In genomic region chr1:83508485-83509151, GRCh38 we compare ENCODE assay signal across 8 cellular contexts.
DNase-seq lines count a peak whose midpoint lies in the region; ATAC-seq and TF ChIP-seq lines count a peak whose summit lies in the region.

No MANE protein-coding gene starts in this region.

- DNase-seq in GM12865 (ENCODE audit: low read depth), result peak; percentile 91
- no peak for DNase-seq in ascending aorta (ENCODE audit: low spot score in 2 of 2)
- DNase-seq in glutamatergic neuron, result no peak
- no peak for DNase-seq in ACHN

- H3K36me3 ChIP-seq in KOPT-K1 (ENCODE audit: insufficient read depth, low read length), result no peaks in the 10 kb centered on the region
- no peaks in the 10 kb centered on the region for H3K36me3 ChIP-seq in ascending aorta
- H3K36me3 ChIP-seq in neuron (ENCODE audit: insufficient read depth, low read length), result no peaks in the 10 kb centered on the region

- H3K9me3 ChIP-seq in KOPT-K1 (ENCODE audit: insufficient read depth, low read length, poor library complexity, severe bottlenecking) (no peaks in the 10 kb centered on the region), ascending aorta (no peaks in the 10 kb centered on the region), neuron (ENCODE audit: low read length) (no peaks in the 10 kb centered on the region)

- ATAC-seq in GM21619 (IDR thresholded peaks at IDR 0.05; ENCODE audit: unreplicated experiment) (peak; percentile 98), SK-N-SH treated with all-trans-retinoic acid at 6 μM for 48 hours (no peak)

- no peaks in the 10 kb centered on the region for H3K27me3 Mint-ChIP-seq in glutamatergic neuron (ENCODE audit: unreplicated experiment)

- no peak overlapping the region for H3K27ac Mint-ChIP-seq in glutamatergic neuron (ENCODE audit: unreplicated experiment)

- H3K4me3 ChIP-seq in GM12865 (ENCODE audit: low read depth, low read length) (peak overlapping the region; percentile 21; the same call in 1 of the 2 replicates), ascending aorta (peak overlapping the region in 1 of 2 donors; percentile 1), neuron (ENCODE audit: low read length) (no peak overlapping the region)

- H3K27ac ChIP-seq in KOPT-K1 (ENCODE audit: low read depth, low read length, poor library complexity, severe bottlenecking) (peak overlapping the region; percentile 60), ascending aorta (peak overlapping the region; percentile 58 to 64)

- H3K27me3 ChIP-seq in ascending aorta (no peaks in the 10 kb centered on the region), neuron (ENCODE audit: insufficient read depth, low read length) (no peaks in the 10 kb centered on the region)

- no peak for TF ChIP-seq CTCF in GM12865 (IDR thresholded peaks at IDR 0.05; ENCODE audit: insufficient read depth, low read depth, low read length, missing control alignments)
- TF ChIP-seq CTCF in ascending aorta (IDR thresholded peaks at IDR 0.05), result no peak
- no peak for TF ChIP-seq CTCF in glutamatergic neuron (IDR thresholded peaks at IDR 0.05; ENCODE audit: partially characterized antibody, unreplicated experiment)

- H3K4me1 ChIP-seq in ascending aorta (peaks cover 0 to 13% of the 10 kb centered on the region in 2 donors), neuron (ENCODE audit: insufficient read depth, low read length) (no peaks in the 10 kb centered on the region)

- H3K4me1 Mint-ChIP-seq in glutamatergic neuron (ENCODE audit: low read depth, unreplicated experiment), result peaks cover 1% of the 10 kb centered on the region

- in situ Hi-C loops in ACHN (cut with HindIII; ENCODE audit: low pct_ligation_motif_present, low pct_unique_long_range_greater_than_20kb, low sequenced_read_pairs), result no loop called here

- no peaks in the 10 kb centered on the region for H3K9me3 Mint-ChIP-seq in glutamatergic neuron (ENCODE audit: unreplicated experiment)

- H3K4me3 Mint-ChIP-seq in glutamatergic neuron (ENCODE audit: unreplicated experiment), result no peak overlapping the region

- H2AFZ ChIP-seq in neuron (ENCODE audit: low read depth, low read length), result peak overlapping the region; percentile 26

- H3K36me3 Mint-ChIP-seq in glutamatergic neuron (ENCODE audit: unreplicated experiment), result no peaks in the 10 kb centered on the region

- intact Hi-C loops in ascending aorta (cut with DNase I), result no loop called here

TF ChIP-seq in SK-N-SH treated with all-trans-retinoic acid at 6 μM for 48 hours, 23 proteins besides CTCF, POLR2A, EP300 and RAD21:
- TF ChIP-seq BACH2 (CRISPR knock-in tag; IDR thresholded peaks at IDR 0.05; ENCODE audit: borderline replicate concordance) (no peak), PPARA (CRISPR knock-in tag; IDR thresholded peaks at IDR 0.05; ENCODE audit: borderline replicate concordance) (no peak), CSRNP3 (CRISPR knock-in tag; IDR thresholded peaks at IDR 0.05) (no peak), RARB (CRISPR knock-in tag; IDR thresholded peaks at IDR 0.05) (no peak), ZFP30 (CRISPR knock-in tag; IDR thresholded peaks at IDR 0.05) (no peak), GLIS3 (CRISPR knock-in tag; IDR thresholded peaks at IDR 0.05) (no peak), ZFP3 (CRISPR knock-in tag; IDR thresholded peaks at IDR 0.05) (no peak), TCF4 (CRISPR knock-in tag; IDR thresholded peaks at IDR 0.05; ENCODE audit: borderline replicate concordance) (no peak)
- TF ChIP-seq, protein P1, sequence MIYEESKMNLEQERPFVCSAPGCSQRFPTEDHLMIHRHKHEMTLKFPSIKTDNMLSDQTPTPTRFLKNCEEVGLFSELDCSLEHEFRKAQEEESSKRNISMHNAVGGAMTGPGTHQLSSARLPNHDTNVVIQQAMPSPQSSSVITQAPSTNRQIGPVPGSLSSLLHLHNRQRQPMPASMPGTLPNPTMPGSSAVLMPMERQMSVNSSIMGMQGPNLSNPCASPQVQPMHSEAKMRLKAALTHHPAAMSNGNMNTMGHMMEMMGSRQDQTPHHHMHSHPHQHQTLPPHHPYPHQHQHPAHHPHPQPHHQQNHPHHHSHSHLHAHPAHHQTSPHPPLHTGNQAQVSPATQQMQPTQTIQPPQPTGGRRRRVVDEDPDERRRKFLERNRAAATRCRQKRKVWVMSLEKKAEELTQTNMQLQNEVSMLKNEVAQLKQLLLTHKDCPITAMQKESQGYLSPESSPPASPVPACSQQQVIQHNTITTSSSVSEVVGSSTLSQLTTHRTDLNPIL (CRISPR knock-in tag; IDR thresholded peaks at IDR 0.05; ENCODE audit: low read depth), result no peak
- TF ChIP-seq, protein P2, sequence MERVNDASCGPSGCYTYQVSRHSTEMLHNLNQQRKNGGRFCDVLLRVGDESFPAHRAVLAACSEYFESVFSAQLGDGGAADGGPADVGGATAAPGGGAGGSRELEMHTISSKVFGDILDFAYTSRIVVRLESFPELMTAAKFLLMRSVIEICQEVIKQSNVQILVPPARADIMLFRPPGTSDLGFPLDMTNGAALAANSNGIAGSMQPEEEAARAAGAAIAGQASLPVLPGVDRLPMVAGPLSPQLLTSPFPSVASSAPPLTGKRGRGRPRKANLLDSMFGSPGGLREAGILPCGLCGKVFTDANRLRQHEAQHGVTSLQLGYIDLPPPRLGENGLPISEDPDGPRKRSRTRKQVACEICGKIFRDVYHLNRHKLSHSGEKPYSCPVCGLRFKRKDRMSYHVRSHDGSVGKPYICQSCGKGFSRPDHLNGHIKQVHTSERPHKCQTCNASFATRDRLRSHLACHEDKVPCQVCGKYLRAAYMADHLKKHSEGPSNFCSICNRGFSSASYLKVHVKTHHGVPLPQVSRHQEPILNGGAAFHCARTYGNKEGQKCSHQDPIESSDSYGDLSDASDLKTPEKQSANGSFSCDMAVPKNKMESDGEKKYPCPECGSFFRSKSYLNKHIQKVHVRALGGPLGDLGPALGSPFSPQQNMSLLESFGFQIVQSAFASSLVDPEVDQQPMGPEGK (CRISPR knock-in tag; IDR thresholded peaks at IDR 0.05; ENCODE audit: borderline replicate concordance), result no peak
